ENCODE assay signal across 1 cellular context in the genomic region with DNA sequence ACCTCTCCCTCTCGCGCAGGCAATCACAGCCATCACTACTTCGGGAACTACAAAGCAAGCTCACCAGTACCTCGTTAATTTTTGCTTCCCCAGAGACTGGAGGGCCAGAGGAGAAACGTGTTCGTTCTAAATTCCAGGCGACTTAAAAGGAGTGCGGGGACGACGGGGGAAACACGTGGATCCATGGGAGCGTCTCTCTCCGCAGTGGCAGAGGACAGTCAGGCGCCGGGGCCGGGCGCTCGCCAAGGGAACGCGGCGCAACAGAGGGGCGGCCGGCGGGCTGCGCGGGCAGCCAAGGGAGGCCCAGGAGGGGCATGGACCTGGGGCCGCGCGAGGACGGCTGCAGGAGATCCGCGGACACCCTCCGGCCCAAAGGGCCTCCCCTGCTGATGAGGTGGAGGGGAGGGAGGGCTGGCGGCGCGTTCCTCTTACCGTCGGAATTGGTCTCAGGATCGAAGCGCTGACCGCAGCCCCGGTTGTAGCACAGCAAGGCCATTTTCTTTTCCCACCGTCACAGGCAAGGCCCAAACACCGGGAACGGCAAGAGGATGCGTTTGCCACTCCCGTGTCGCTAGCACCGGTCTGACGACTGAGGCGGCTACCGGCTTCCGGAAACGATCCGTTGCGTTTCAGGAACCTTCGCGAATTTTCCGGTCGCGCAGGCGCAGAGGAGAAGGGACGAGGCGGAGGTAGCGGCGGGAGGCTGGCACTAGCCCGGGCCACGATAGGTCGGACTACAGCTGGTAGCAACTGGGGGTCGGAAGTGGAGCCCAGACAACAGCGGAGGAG.
TF ChIP-seq lines count a peak whose summit lies in the region.

A gene (minus strand): TSS at position 591 of the 789 bp plus-strand sequence. CDS start 95 bp downstream, at position 496.

TF ChIP-seq in HepG2, 621 proteins besides CTCF, POLR2A, EP300 and RAD21 (continued from another document and continues in another):
- TF ChIP-seq ZNF331 (CRISPR knock-in tag; IDR thresholded peaks at IDR 0.05) (no peak), KDM5B (CRISPR knock-in tag; IDR thresholded peaks at IDR 0.05; ENCODE audit: borderline replicate concordance) (peak; percentile 85), ZNF607 (CRISPR knock-in tag; IDR thresholded peaks at IDR 0.05; ENCODE audit: borderline replicate concordance) (no peak; the same call in 1 of the 2 replicates), NKX3-1 (CRISPR knock-in tag; IDR thresholded peaks at IDR 0.05) (no peak), SMC3 (IDR thresholded peaks at IDR 0.05; ENCODE audit: low read length) (no peak), ATF7-NPFF (CRISPR knock-in tag; IDR thresholded peaks at IDR 0.05; ENCODE audit: low read depth) (peak; percentile 94), ZNF768 (CRISPR knock-in tag; IDR thresholded peaks at IDR 0.05) (peak; percentile 11; the same call in 1 of the 2 replicates), ZNF501 (CRISPR knock-in tag; IDR thresholded peaks at IDR 0.05) (peak; percentile 87), ZNF891 (CRISPR knock-in tag; IDR thresholded peaks at IDR 0.05) (peak; percentile 72; the same call in 1 of the 2 replicates), TBP (CRISPR knock-in tag; IDR thresholded peaks at IDR 0.05) (no peak), ZNF556 (CRISPR knock-in tag; IDR thresholded peaks at IDR 0.05; ENCODE audit: borderline replicate concordance) (no peak; the same call in 1 of the 2 replicates), HNF4A (CRISPR knock-in tag; IDR thresholded peaks at IDR 0.05) (no peak), SPEN (CRISPR knock-in tag; IDR thresholded peaks at IDR 0.05; ENCODE audit: low read depth) (peak; percentile 78; the same call in 1 of the 2 replicates), ZSCAN29 (CRISPR knock-in tag; conservative IDR thresholded peaks at IDR 0.05) (no peak), ZNF235 (CRISPR knock-in tag; IDR thresholded peaks at IDR 0.05; ENCODE audit: borderline replicate concordance) (0 out of 2 replicates have a peak, but pooled peaks have one; percentile 42), ZNF24 (IDR thresholded peaks at IDR 0.05) (no peak), TBL1XR1 (IDR thresholded peaks at IDR 0.05; ENCODE audit: borderline replicate concordance, low read length, partially characterized antibody) (no peak), ARNTL (CRISPR knock-in tag; IDR thresholded peaks at IDR 0.05) (no peak), ZNF616 (CRISPR knock-in tag; IDR thresholded peaks at IDR 0.05; ENCODE audit: low read depth) (peak; percentile 63; the same call in 1 of the 2 replicates), ZNF160 (CRISPR knock-in tag; IDR thresholded peaks at IDR 0.05) (no peak; the same call in none of the 2 replicates), ZZZ3 (CRISPR knock-in tag; IDR thresholded peaks at IDR 0.05; ENCODE audit: borderline replicate concordance) (no peak; the same call in 1 of the 2 replicates), FOXK1 (CRISPR knock-in tag; IDR thresholded peaks at IDR 0.05; ENCODE audit: borderline replicate concordance, low read depth) (0 out of 2 replicates have a peak, but pooled peaks have one; percentile 26), ZNF317 (CRISPR knock-in tag; IDR thresholded peaks at IDR 0.05) (peak; percentile 53; the same call in 1 of the 2 replicates), RBFOX2 (IDR thresholded peaks at IDR 0.05; ENCODE audit: low read depth, low read length) (peak; percentile 84), YEATS2 (CRISPR knock-in tag; IDR thresholded peaks at IDR 0.05; ENCODE audit: borderline replicate concordance) (peak; percentile 87; the same call in 1 of the 2 replicates), DMAP1 (CRISPR knock-in tag; IDR thresholded peaks at IDR 0.05) (peak; percentile 66), ZNF224 (CRISPR knock-in tag; IDR thresholded peaks at IDR 0.05) (no peak), ZNF589 (CRISPR knock-in tag; conservative IDR thresholded peaks at IDR 0.05) (no peak), ZNF34 (CRISPR knock-in tag; IDR thresholded peaks at IDR 0.05; ENCODE audit: borderline replicate concordance) (peak; percentile 59; the same call in 1 of the 2 replicates), ESRRA (CRISPR knock-in tag; IDR thresholded peaks at IDR 0.05; ENCODE audit: low read depth) (no peak), PHF20 (CRISPR knock-in tag; IDR thresholded peaks at IDR 0.05) (peak; percentile 86), AKAP8 (CRISPR knock-in tag; IDR thresholded peaks at IDR 0.05) (peak; percentile 48; the same call in 1 of the 2 replicates), FOXM1 (CRISPR knock-in tag; IDR thresholded peaks at IDR 0.05) (no peak), HNRNPK (IDR thresholded peaks at IDR 0.05; ENCODE audit: low read depth, low read length, poor library complexity, severe bottlenecking) (no peak), NCOA1 (CRISPR knock-in tag; IDR thresholded peaks at IDR 0.05) (no peak), KLF16 (CRISPR knock-in tag; IDR thresholded peaks at IDR 0.05) (peak in 1 of 2 experiments; percentile 87; a peak in 1 of 4 replicates), PRPF4 (IDR thresholded peaks at IDR 0.05; ENCODE audit: low read depth, low read length, poor library complexity, severe bottlenecking) (no peak), MED1 (CRISPR knock-in tag; IDR thresholded peaks at IDR 0.05) (no peak; the same call in 1 of the 2 replicates), TRIM24 (CRISPR knock-in tag; IDR thresholded peaks at IDR 0.05) (no peak), ELF3 (CRISPR knock-in tag; IDR thresholded peaks at IDR 0.05) (peak; percentile 74; the same call in 1 of the 2 replicates), PHF21A (CRISPR knock-in tag; IDR thresholded peaks at IDR 0.05) (no peak)
- TF ChIP-seq, protein P1, sequence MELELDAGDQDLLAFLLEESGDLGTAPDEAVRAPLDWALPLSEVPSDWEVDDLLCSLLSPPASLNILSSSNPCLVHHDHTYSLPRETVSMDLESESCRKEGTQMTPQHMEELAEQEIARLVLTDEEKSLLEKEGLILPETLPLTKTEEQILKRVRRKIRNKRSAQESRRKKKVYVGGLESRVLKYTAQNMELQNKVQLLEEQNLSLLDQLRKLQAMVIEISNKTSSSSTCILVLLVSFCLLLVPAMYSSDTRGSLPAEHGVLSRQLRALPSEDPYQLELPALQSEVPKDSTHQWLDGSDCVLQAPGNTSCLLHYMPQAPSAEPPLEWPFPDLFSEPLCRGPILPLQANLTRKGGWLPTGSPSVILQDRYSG (CRISPR knock-in tag; IDR thresholded peaks at IDR 0.05): no peak
- TF ChIP-seq, protein P2, sequence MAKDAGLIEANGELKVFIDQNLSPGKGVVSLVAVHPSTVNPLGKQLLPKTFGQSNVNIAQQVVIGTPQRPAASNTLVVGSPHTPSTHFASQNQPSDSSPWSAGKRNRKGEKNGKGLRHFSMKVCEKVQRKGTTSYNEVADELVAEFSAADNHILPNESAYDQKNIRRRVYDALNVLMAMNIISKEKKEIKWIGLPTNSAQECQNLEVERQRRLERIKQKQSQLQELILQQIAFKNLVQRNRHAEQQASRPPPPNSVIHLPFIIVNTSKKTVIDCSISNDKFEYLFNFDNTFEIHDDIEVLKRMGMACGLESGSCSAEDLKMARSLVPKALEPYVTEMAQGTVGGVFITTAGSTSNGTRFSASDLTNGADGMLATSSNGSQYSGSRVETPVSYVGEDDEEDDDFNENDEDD (CRISPR knock-in tag; IDR thresholded peaks at IDR 0.05; ENCODE audit: borderline replicate concordance): peak; percentile 81; the same call in 1 of the 2 replicates
- TF ChIP-seq, protein P3, sequence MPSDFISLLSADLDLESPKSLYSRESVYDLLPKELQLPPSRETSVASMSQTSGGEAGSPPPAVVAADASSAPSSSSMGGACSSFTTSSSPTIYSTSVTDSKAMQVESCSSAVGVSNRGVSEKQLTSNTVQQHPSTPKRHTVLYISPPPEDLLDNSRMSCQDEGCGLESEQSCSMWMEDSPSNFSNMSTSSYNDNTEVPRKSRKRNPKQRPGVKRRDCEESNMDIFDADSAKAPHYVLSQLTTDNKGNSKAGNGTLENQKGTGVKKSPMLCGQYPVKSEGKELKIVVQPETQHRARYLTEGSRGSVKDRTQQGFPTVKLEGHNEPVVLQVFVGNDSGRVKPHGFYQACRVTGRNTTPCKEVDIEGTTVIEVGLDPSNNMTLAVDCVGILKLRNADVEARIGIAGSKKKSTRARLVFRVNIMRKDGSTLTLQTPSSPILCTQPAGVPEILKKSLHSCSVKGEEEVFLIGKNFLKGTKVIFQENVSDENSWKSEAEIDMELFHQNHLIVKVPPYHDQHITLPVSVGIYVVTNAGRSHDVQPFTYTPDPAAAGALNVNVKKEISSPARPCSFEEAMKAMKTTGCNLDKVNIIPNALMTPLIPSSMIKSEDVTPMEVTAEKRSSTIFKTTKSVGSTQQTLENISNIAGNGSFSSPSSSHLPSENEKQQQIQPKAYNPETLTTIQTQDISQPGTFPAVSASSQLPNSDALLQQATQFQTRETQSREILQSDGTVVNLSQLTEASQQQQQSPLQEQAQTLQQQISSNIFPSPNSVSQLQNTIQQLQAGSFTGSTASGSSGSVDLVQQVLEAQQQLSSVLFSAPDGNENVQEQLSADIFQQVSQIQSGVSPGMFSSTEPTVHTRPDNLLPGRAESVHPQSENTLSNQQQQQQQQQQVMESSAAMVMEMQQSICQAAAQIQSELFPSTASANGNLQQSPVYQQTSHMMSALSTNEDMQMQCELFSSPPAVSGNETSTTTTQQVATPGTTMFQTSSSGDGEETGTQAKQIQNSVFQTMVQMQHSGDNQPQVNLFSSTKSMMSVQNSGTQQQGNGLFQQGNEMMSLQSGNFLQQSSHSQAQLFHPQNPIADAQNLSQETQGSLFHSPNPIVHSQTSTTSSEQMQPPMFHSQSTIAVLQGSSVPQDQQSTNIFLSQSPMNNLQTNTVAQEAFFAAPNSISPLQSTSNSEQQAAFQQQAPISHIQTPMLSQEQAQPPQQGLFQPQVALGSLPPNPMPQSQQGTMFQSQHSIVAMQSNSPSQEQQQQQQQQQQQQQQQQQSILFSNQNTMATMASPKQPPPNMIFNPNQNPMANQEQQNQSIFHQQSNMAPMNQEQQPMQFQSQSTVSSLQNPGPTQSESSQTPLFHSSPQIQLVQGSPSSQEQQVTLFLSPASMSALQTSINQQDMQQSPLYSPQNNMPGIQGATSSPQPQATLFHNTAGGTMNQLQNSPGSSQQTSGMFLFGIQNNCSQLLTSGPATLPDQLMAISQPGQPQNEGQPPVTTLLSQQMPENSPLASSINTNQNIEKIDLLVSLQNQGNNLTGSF (CRISPR knock-in tag; IDR thresholded peaks at IDR 0.05): no peak
- TF ChIP-seq, protein P4, sequence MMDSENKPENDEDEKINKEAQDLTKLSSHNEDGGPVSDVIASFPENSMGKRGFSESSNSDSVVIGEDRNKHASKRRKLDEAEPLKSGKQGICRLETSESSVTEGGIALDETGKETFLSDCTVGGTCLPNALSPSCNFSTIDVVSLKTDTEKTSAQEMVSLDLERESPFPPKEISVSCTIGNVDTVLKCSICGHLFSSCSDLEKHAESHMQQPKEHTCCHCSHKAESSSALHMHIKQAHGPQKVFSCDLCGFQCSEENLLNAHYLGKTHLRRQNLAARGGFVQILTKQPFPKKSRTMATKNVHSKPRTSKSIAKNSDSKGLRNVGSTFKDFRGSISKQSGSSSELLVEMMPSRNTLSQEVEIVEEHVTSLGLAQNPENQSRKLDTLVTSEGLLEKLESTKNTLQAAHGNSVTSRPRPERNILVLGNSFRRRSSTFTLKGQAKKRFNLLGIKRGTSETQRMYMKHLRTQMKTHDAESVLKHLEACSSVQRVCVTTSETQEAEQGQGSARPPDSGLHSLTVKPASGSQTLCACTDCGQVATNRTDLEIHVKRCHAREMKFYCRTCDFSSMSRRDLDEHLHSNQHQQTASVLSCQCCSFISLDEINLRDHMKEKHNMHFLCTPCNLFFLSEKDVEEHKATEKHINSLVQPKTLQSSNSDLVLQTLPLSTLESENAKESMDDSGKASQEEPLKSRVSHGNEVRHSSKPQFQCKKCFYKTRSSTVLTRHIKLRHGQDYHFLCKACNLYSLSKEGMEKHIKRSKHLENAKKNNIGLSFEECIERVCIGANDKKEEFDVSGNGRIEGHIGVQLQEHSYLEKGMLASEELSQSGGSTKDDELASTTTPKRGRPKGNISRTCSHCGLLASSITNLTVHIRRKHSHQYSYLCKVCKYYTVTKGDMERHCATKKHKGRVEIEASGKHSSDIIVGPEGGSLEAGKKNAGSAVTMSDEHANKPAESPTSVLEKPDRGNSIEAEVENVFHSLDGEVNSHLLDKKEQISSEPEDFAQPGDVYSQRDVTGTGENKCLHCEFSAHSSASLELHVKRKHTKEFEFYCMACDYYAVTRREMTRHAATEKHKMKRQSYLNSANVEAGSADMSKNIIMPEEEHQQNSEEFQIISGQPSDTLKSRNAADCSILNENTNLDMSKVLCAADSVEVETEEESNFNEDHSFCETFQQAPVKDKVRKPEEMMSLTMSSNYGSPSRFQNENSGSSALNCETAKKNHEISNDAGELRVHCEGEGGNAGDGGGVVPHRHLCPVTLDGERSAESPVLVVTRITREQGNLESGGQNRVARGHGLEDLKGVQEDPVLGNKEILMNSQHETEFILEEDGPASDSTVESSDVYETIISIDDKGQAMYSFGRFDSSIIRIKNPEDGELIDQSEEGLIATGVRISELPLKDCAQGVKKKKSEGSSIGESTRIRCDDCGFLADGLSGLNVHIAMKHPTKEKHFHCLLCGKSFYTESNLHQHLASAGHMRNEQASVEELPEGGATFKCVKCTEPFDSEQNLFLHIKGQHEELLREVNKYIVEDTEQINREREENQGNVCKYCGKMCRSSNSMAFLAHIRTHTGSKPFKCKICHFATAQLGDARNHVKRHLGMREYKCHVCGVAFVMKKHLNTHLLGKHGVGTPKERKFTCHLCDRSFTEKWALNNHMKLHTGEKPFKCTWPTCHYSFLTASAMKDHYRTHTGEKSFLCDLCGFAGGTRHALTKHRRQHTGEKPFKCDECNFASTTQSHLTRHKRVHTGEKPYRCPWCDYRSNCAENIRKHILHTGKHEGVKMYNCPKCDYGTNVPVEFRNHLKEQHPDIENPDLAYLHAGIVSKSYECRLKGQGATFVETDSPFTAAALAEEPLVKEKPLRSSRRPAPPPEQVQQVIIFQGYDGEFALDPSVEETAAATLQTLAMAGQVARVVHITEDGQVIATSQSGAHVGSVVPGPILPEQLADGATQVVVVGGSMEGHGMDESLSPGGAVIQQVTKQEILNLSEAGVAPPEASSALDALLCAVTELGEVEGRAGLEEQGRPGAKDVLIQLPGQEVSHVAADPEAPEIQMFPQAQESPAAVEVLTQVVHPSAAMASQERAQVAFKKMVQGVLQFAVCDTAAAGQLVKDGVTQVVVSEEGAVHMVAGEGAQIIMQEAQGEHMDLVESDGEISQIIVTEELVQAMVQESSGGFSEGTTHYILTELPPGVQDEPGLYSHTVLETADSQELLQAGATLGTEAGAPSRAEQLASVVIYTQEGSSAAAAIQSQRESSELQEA (CRISPR knock-in tag; IDR thresholded peaks at IDR 0.05; ENCODE audit: not compliant biosample characterization): no peak
- TF ChIP-seq, protein P5, sequence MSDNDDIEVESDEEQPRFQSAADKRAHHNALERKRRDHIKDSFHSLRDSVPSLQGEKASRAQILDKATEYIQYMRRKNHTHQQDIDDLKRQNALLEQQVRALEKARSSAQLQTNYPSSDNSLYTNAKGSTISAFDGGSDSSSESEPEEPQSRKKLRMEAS (IDR thresholded peaks at IDR 0.05): peak; percentile 83
- TF ChIP-seq, protein P6, sequence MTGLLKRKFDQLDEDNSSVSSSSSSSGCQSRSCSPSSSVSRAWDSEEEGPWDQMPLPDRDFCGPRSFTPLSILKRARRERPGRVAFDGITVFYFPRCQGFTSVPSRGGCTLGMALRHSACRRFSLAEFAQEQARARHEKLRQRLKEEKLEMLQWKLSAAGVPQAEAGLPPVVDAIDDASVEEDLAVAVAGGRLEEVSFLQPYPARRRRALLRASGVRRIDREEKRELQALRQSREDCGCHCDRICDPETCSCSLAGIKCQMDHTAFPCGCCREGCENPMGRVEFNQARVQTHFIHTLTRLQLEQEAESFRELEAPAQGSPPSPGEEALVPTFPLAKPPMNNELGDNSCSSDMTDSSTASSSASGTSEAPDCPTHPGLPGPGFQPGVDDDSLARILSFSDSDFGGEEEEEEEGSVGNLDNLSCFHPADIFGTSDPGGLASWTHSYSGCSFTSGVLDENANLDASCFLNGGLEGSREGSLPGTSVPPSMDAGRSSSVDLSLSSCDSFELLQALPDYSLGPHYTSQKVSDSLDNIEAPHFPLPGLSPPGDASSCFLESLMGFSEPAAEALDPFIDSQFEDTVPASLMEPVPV (CRISPR knock-in tag; IDR thresholded peaks at IDR 0.05): peak; percentile 73; the same call in 1 of the 2 replicates
